In the genomic region with DNA sequence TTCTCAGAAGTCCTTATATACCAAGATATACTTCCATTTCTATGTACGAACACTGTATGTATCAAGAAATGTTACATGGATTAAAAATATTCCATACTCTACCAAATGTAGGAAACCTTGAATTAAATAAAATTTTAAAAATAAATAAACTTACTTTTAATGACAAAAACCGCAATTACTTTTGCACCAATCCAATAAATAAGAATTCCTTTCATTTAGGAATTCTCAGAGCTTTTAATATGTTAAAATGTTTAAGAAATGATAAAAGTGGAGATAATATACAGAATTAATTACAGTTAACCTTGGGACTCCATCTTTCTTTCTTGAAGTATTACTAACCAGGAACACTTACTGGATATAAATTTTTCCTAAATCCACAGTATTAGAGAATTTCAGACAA, we compare ENCODE assay signal across 35 cellular contexts.
"Had no signal": no experiment of that assay in that cellular context is flagged by ENCODE, and none has a peak within 500 bp of the region (broad histone marks: within the 10 kb centered on the region; RNA-seq: fewer than 3 reads in every experiment).

No MANE protein-coding gene starts in this region.

- H3K4me3 ChIP-seq: MG63 had no signal

- H3K9me3 ChIP-seq: MG63 had no signal

- H3K27me3 ChIP-seq: MG63 had no signal

- H3K36me3 ChIP-seq: MG63 had no signal

- DNase-seq: Kasumi-1, MG63, MM.1S, MV-4-11, NCI-H1048, NCI-H1092, NCI-H1092 treated with DMSO at 0.1 percent for 48 hours, NCI-H1105, NCI-H1105 treated with DMSO at 0.1 percent for 48 hours, NCI-H1417, NCI-H1417 treated with DMSO at 0.1 percent for 48 hours, NCI-H1436, NCI-H1436 treated with DMSO at 0.1 percent for 48 hours, NCI-H146, NCI-H1694, NCI-H1694 treated with DMSO at 0.1 percent for 48 hours, NCI-H187, NCI-H187 treated with DMSO at 0.1 percent for 48 hours, NCI-H1930, NCI-H2029, NCI-H2029 treated with DMSO at 0.1 percent for 48 hours, NCI-H2081, NCI-H2081 treated with DMSO at 0.1 percent for 48 hours, NCI-H2107, NCI-H2171, NCI-H2171 treated with DMSO at 0.1 percent for 48 hours, NCI-H2227 treated with DMSO at 0.1 percent for 48 hours, NCI-H226, NCI-H345, NCI-H446, NCI-H446 treated with DMSO at 0.1 percent for 48 hours, NCI-H510A, NCI-H510A treated with DMSO at 0.1 percent for 48 hours, NCI-H524, NCI-H524 treated with DMSO at 0.1 percent for 48 hours had no signal
